Comparison of ENCODE assay signal across 9 cellular contexts in genomic region chr13:51805313-51805712, GRCh38. TPM values are rescaled to one million over a fixed set of nuclear protein-coding genes. Genes with fewer than 3 reads are reported as not detected.
DNase-seq lines count a peak whose midpoint lies in the region; ATAC-seq, FAIRE-seq and TF ChIP-seq lines count a peak whose summit lies in the region.
"Had no signal": no experiment of that assay in that cellular context is flagged by ENCODE, and none has a peak within 500 bp of the region (broad histone marks: within the 10 kb centered on the region; RNA-seq: fewer than 3 reads in every experiment).

No MANE protein-coding gene starts in this region.

- DNase-seq in activated naive CD4-positive, alpha-beta T cell treated with anti-CD3 and anti-CD28 coated beads, Interleukin-2, amount 10 ng/mL, durations not matched to agents 7 days and 5 days, result no peak
- DNase-seq in activated naive CD4-positive, alpha-beta T cell (lab: John Stamatoyannopoulos, UW), result no peak
- DNase-seq in GM12878 (ENCODE audit: low read depth, low spot score) (no peak), tibial nerve (ENCODE audit: low spot score in 2 of 2) (no peak), putamen (ENCODE audit: low spot score) (no peak), NCI-H82 (lab: John Stamatoyannopoulos, UW) (no peak), NAMALWA (ENCODE audit: low spot score) (no peak)
- DNase-seq in naive thymus-derived CD4-positive, alpha-beta T cell, result peak in 1 of 9 donors; percentile 33

- no peak for FAIRE-seq in GM12878 (lab: Jason Lieb, UNC)

- in situ Hi-C loops in GM12878 (cut with MboI), result no loop called here

- POLR2A ChIA-PET in GM12878 (lab: Charles Lee), result interaction anchor here (0.6 to 1.4 kb wide), 3 partner anchors 11 to 352 kb away, joined by 3 to 4 read pairs (median 3); partner anchors contain the start of gene INTS6
- POLR2A ChIA-PET in naive thymus-derived CD4-positive, alpha-beta T cell (lab: Charles Lee), result interaction anchor here (0.6 to 13.1 kb wide), 11 partner anchors 9 to 389 kb away, joined by 3 to 324 read pairs (median 4); partner anchors contain the start of gene INTS6

- peak overlapping the region; percentile 47 for H3K4me2 ChIP-seq in GM12878 (ENCODE audit: control insufficient read depth, insufficient read depth)

- TF ChIP-seq CTCF in GM12878 (IDR thresholded peaks at IDR 0.05 in 2 of 3, conservative IDR thresholded peaks at IDR 0.05 in 1 of 3; ENCODE audit: control insufficient read depth in 2 of 3, extremely low read depth in 1 of 3, insufficient read depth in 1 of 3, low read depth in 3 of 3, low read length in 3 of 3), result no peak
- no peak for TF ChIP-seq CTCF in tibial nerve (IDR thresholded peaks at IDR 0.05)

- no peaks in the 10 kb centered on the region for H4K20me1 ChIP-seq in GM12878 (ENCODE audit: control insufficient read depth, insufficient read depth)

- no peaks in the 10 kb centered on the region; the same call in 1 of the 2 replicates for H3K79me2 ChIP-seq in GM12878 (ENCODE audit: control insufficient read depth, insufficient read depth, low read length)

- TF ChIP-seq POLR2A in GM12878 (IDR thresholded peaks at IDR 0.05; ENCODE audit: low read depth, low read length), result no peak
- no peak for TF ChIP-seq POLR2A in tibial nerve (IDR thresholded peaks at IDR 0.05)

- RAD21 ChIA-PET in GM12878 (lab: Charles Lee; ENCODE audit: unreplicated experiment), result interaction anchor here (0.9 kb wide), 1 partner anchor 9 kb away, joined by 3 read pairs; no protein-coding TSS in a partner anchor

- no peaks in the 10 kb centered on the region for H3K27me3 Mint-ChIP-seq in activated naive CD4-positive, alpha-beta T cell treated with anti-CD3 and anti-CD28 coated beads, Interleukin-2, amount 10 ng/mL, durations not matched to agents 7 days and 5 days
- H3K27me3 Mint-ChIP-seq in naive thymus-derived CD4-positive, alpha-beta T cell, result peaks cover 0 to 6% (median 0%) of the 10 kb centered on the region in 5 donors

- TF ChIP-seq EP300 in GM12878 (IDR thresholded peaks at IDR 0.05; ENCODE audit: borderline replicate concordance in 1 of 2, control insufficient read depth in 1 of 2, low read depth in 2 of 2, low read length in 2 of 2), result no peak
- no peak for TF ChIP-seq EP300 in tibial nerve (IDR thresholded peaks at IDR 0.05)

- H3K9me3 ChIP-seq in GM12878 (replicated peaks; ENCODE audit: control insufficient read depth, insufficient read depth, low read length) (no peaks in the 10 kb centered on the region), tibial nerve (no peaks in the 10 kb centered on the region)
- no peaks in the 10 kb centered on the region for H3K9me3 ChIP-seq in naive thymus-derived CD4-positive, alpha-beta T cell (ENCODE audit: control insufficient read depth in 2 of 3, low read length in 3 of 3)
- H3K9me3 ChIP-seq: mucosa of descending colon had no signal

- H3K9ac ChIP-seq in GM12878 (ENCODE audit: control insufficient read depth, insufficient read depth, low read length), result no peak overlapping the region

- H3K36me3 Mint-ChIP-seq in activated naive CD4-positive, alpha-beta T cell treated with anti-CD3 and anti-CD28 coated beads, Interleukin-2, amount 10 ng/mL, durations not matched to agents 7 days and 5 days, result peaks cover 17% of the 10 kb centered on the region
- H3K36me3 Mint-ChIP-seq in naive thymus-derived CD4-positive, alpha-beta T cell, result peaks cover 0 to 22% (median 16%) of the 10 kb centered on the region in 5 donors

- ATAC-seq in GM12878, result no peak
- ATAC-seq in naive thymus-derived CD4-positive, alpha-beta T cell, result no peak
- ATAC-seq: mucosa of descending colon had no signal

- H3K27me3 ChIP-seq in GM12878 (replicated peaks in 1 of 2; ENCODE audit: control insufficient read depth in 2 of 2, insufficient read depth in 2 of 2, low read length in 1 of 2) (no peaks in the 10 kb centered on the region), tibial nerve (no peaks in the 10 kb centered on the region)
- H3K27me3 ChIP-seq in naive thymus-derived CD4-positive, alpha-beta T cell (ENCODE audit: control insufficient read depth in 2 of 2, insufficient read depth in 2 of 2, low read length in 2 of 2), result no peaks in the 10 kb centered on the region

- CTCF ChIA-PET in activated naive CD4-positive, alpha-beta T cell treated with anti-CD3 and anti-CD28 coated beads, Interleukin-2, amount 10 ng/mL, durations not matched to agents 7 days and 5 days (lab: Charles Lee), result interaction anchor here (0.7 to 3.4 kb wide), 3 partner anchors 10 to 28 kb away, joined by 3 to 31 read pairs (median 3); no protein-coding TSS in a partner anchor
- CTCF ChIA-PET in GM12878 (lab: Yijun Ruan, JAX), result interaction anchor here (0.7 to 2.5 kb wide), 4 partner anchors 9 to 680 kb away, joined by 3 to 12 read pairs (median 6); no protein-coding TSS in a partner anchor
- CTCF ChIA-PET in naive thymus-derived CD4-positive, alpha-beta T cell (lab: Charles Lee), result interaction anchor here (0.7 to 4.0 kb wide), 6 partner anchors 8 to 352 kb away, joined by 3 to 26 read pairs (median 4); partner anchors contain the start of gene INTS6

- peaks cover 46% of the 10 kb centered on the region for H3K4me1 Mint-ChIP-seq in activated naive CD4-positive, alpha-beta T cell treated with anti-CD3 and anti-CD28 coated beads, Interleukin-2, amount 10 ng/mL, durations not matched to agents 7 days and 5 days
- peaks cover 28 to 75% (median 48%) of the 10 kb centered on the region in 7 donors for H3K4me1 Mint-ChIP-seq in naive thymus-derived CD4-positive, alpha-beta T cell

- no TSS peak for BruUV-seq in GM12878 (replicated peaks; lab: Mats Ljungman, UMichigan)

- H3K4me3 ChIP-seq in GM12878, result peak overlapping the region; percentile 82; the same call in 1 of the 2 replicates
- H3K4me3 ChIP-seq in naive thymus-derived CD4-positive, alpha-beta T cell (ENCODE audit: low read length), result peak overlapping the region; percentile 81
- H3K4me3 ChIP-seq in tibial nerve, result peak overlapping the region in 1 of 4 donors; percentile 66
- H3K4me3 ChIP-seq: mucosa of descending colon had no signal

- SMC1A ChIA-PET in GM12878 (lab: Charles Lee; ENCODE audit: uncharacterized antibody, unreplicated experiment), result interaction anchor here (1.1 to 2.4 kb wide), 6 partner anchors 8 to 104 kb away, joined by 3 to 19 read pairs (median 5); no protein-coding TSS in a partner anchor

- peaks cover 17% of the 10 kb centered on the region for H3K4me1 ChIP-seq in GM12878 (ENCODE audit: control insufficient read depth, insufficient read depth, low read length)
- H3K4me1 ChIP-seq in naive thymus-derived CD4-positive, alpha-beta T cell (ENCODE audit: control insufficient read depth in 2 of 2, insufficient read depth in 2 of 2, low read length in 2 of 2), result peaks cover 29 to 32% of the 10 kb centered on the region in 2 donors
- H3K4me1 ChIP-seq in tibial nerve, result peaks cover 6 to 51% (median 23%) of the 10 kb centered on the region in 4 donors

- H3K36me3 ChIP-seq in GM12878 (ENCODE audit: control insufficient read depth in 2 of 2, insufficient read depth in 2 of 2, low read length in 1 of 2) (no peaks in the 10 kb centered on the region), tibial nerve (no peaks in the 10 kb centered on the region)
- peaks cover 0 to 15% (median 5%) of the 10 kb centered on the region in 3 experiments for H3K36me3 ChIP-seq in naive thymus-derived CD4-positive, alpha-beta T cell (ENCODE audit: control insufficient read depth in 2 of 3, insufficient read depth in 3 of 3, low read length in 3 of 3)

- WGBS in GM12878 (ENCODE audit: insufficient coverage, insufficient replicate concordance, low lambda C conversion rate, missing lambda C conversion rate), result 79% methylated on average over 4 of the region's 4 CpGs
- 87 to 88% methylated on average over 4 of the region's 4 CpGs for WGBS in tibial nerve, 2 donors

- no peak for TF ChIP-seq RAD21 in GM12878 (IDR thresholded peaks at IDR 0.05; ENCODE audit: insufficient read depth, low read depth, low read length)

- intact Hi-C loops in GM12878 (cut with micrococcal nuclease; ENCODE audit: unreplicated experiment), result no loop called here
- intact Hi-C loops in naive thymus-derived CD4-positive, alpha-beta T cell (cut with micrococcal nuclease), result loop anchor here (2.0 to 10.0 kb wide), 5 partner anchors 161 to 1681 kb away; no protein-coding TSS in a partner anchor

- H3K9me3 Mint-ChIP-seq in activated naive CD4-positive, alpha-beta T cell treated with anti-CD3 and anti-CD28 coated beads, Interleukin-2, amount 10 ng/mL, durations not matched to agents 7 days and 5 days, result no peaks in the 10 kb centered on the region
- H3K9me3 Mint-ChIP-seq in naive thymus-derived CD4-positive, alpha-beta T cell, result peaks cover 0 to 4% (median 0%) of the 10 kb centered on the region in 11 donors

- H3K27ac ChIP-seq in GM12878 (ENCODE audit: control insufficient read depth, insufficient read depth), result no peak overlapping the region
- peak overlapping the region; percentile 100 for H3K27ac ChIP-seq in naive thymus-derived CD4-positive, alpha-beta T cell (ENCODE audit: low read depth, low read length)
- H3K27ac ChIP-seq in tibial nerve, result peak overlapping the region; percentile 96 to 100 (median 98)

- no peak overlapping the region for H2AFZ ChIP-seq in GM12878 (ENCODE audit: control insufficient read depth, low read depth, low read length)

- peak overlapping the region; percentile 93 for H3K4me3 Mint-ChIP-seq in activated naive CD4-positive, alpha-beta T cell treated with anti-CD3 and anti-CD28 coated beads, Interleukin-2, amount 10 ng/mL, durations not matched to agents 7 days and 5 days
- peak overlapping the region; percentile 84 to 98 (median 94) for H3K4me3 Mint-ChIP-seq in naive thymus-derived CD4-positive, alpha-beta T cell

- H3K27ac Mint-ChIP-seq in activated naive CD4-positive, alpha-beta T cell treated with anti-CD3 and anti-CD28 coated beads, Interleukin-2, amount 10 ng/mL, durations not matched to agents 7 days and 5 days, result peak overlapping the region; percentile 94
- peak overlapping the region; percentile 91 to 100 (median 99) for H3K27ac Mint-ChIP-seq in naive thymus-derived CD4-positive, alpha-beta T cell

RNA-seq across cellular contexts. Expression of gene DHRS12, which starts 1.4 kb away (rescaled TPM):
- 4.2 and 5.0 TPM in 2 replicates for total RNA-seq in GM12878 (2013; cell fraction: nucleolus; rRNA removed)
- total RNA-seq in GM12878 (2014; rRNA removed) (9.9 and 11.6 TPM in 2 replicates), GM12878 (2014; rRNA removed; fragmentation: Illumina TruSeq; extraction: Trizol) (4.3 TPM in 2 replicates), GM12878 (2021) (7.0 and 7.7 TPM in 2 replicates), tibial nerve (10 to 100 TPM; 12.3 to 19.5 (median 16.7) TPM)
- 3.4 TPM for polyA plus RNA-seq in GM12878 (2011; ENCODE audit: low read depth)
- polyA plus RNA-seq in GM12878 (2011; rRNA removed) (5.5 and 6.5 TPM in 2 replicates), GM12878 (2014; fragmentation: Illumina TruSeq; extraction: Trizol) (7.8 and 9.0 TPM in 2 replicates), GM12878 (2014; fragmentation: Nextera tagmentation; extraction: Ambion mirVana) (1 to 10 TPM; 2.9 to 4.0 TPM), GM12878 (2014; rRNA removed) (8.8 and 11.9 TPM in 2 replicates), GM12878 (2016; fragmentation: Nextera tagmentation; extraction: Ambion mirVana) (10 to 100 TPM; 10.7 to 11.3 TPM)
- 4.8 and 5.9 TPM in 2 replicates for polyA plus RNA-seq in GM12878 (2011; cell fraction: cytosol; rRNA removed)
- polyA plus RNA-seq in GM12878 (2011; cell fraction: nucleus; rRNA removed), result 9.8 and 10.1 TPM in 2 replicates
- 6.4 and 7.2 TPM in 2 replicates for polyA plus RNA-seq in GM12878 (2012)
- 2.9 and 4.2 TPM in 2 replicates for polyA minus RNA-seq in GM12878 (2011; rRNA and poly(A)+ RNA removed)
- 2.3 TPM in 1 of 2 replicates, not detected in the other for polyA minus RNA-seq in GM12878 (2011; cell fraction: cytosol; rRNA and poly(A)+ RNA removed)
- 3.6 and 5.7 TPM in 2 replicates for polyA minus RNA-seq in GM12878 (2011; cell fraction: nucleus; rRNA and poly(A)+ RNA removed)
- 10 to 100 TPM in 4 of 5 experiments, 1 to 10 TPM in 1; 6.7 to 25.3 (median 20.1) TPM for total RNA-seq in naive thymus-derived CD4-positive, alpha-beta T cell
- polyA plus RNA-seq in naive thymus-derived CD4-positive, alpha-beta T cell, result 10 to 100 TPM; 24.8 to 27.1 TPM

RNA-seq across cellular contexts. Expression of gene TMEM272, which starts 39.7 kb away (rescaled TPM):
- not detected in 2 replicates for total RNA-seq in GM12878 (2013; cell fraction: nucleolus; rRNA removed)
- total RNA-seq in GM12878 (2014; rRNA removed) (0.05 TPM in 1 of 2 replicates, not detected in the other), GM12878 (2014; rRNA removed; fragmentation: Illumina TruSeq; extraction: Trizol) (not detected in 2 replicates), GM12878 (2021) (not detected in 2 replicates), tibial nerve (not detected)
- polyA plus RNA-seq in GM12878 (2011; ENCODE audit: low read depth), result not detected
- polyA plus RNA-seq in GM12878 (2011; rRNA removed) (0.01 and 0.04 TPM in 2 replicates), GM12878 (2014; fragmentation: Illumina TruSeq; extraction: Trizol) (not detected in 2 replicates), GM12878 (2014; fragmentation: Nextera tagmentation; extraction: Ambion mirVana) (not detected), GM12878 (2014; rRNA removed) (0.04 TPM in 1 of 2 replicates, not detected in the other), GM12878 (2016; fragmentation: Nextera tagmentation; extraction: Ambion mirVana) (not detected)
- polyA plus RNA-seq in GM12878 (2011; cell fraction: cytosol; rRNA removed), result not detected in 2 replicates
- polyA plus RNA-seq in GM12878 (2011; cell fraction: nucleus; rRNA removed), result 0.04 TPM in 1 of 2 replicates, not detected in the other
- polyA plus RNA-seq in GM12878 (2012), result not detected in 2 replicates
- polyA minus RNA-seq in GM12878 (2011; rRNA and poly(A)+ RNA removed), result 0.15 TPM in 1 of 2 replicates, not detected in the other
- not detected in 2 replicates for polyA minus RNA-seq in GM12878 (2011; cell fraction: cytosol; rRNA and poly(A)+ RNA removed)
- polyA minus RNA-seq in GM12878 (2011; cell fraction: nucleus; rRNA and poly(A)+ RNA removed), result 0.10 and 0.12 TPM in 2 replicates
- 10 to 100 TPM in 2 of 5 experiments, 1 to 10 TPM in 2, under 1 TPM in 1; 0.19 to 23.3 (median 5.9) TPM for total RNA-seq in naive thymus-derived CD4-positive, alpha-beta T cell
- under 1 TPM; 0.74 to 0.75 TPM for polyA plus RNA-seq in naive thymus-derived CD4-positive, alpha-beta T cell

RNA-seq across cellular contexts. Expression of gene CCDC70, which starts 56.5 kb away (rescaled TPM):
- not detected in 2 replicates for total RNA-seq in GM12878 (2013; cell fraction: nucleolus; rRNA removed)
- not detected in 2 replicates for total RNA-seq in GM12878 (2014; rRNA removed)
- total RNA-seq in GM12878 (2014; rRNA removed; fragmentation: Illumina TruSeq; extraction: Trizol), result not detected in 2 replicates
- total RNA-seq in GM12878 (2021), result not detected in 2 replicates
- polyA plus RNA-seq in GM12878 (2011; ENCODE audit: low read depth), result not detected
- polyA plus RNA-seq in GM12878 (2011; rRNA removed), result not detected in 2 replicates
- polyA plus RNA-seq in GM12878 (2011; cell fraction: cytosol; rRNA removed), result not detected in 2 replicates
- not detected in 2 replicates for polyA plus RNA-seq in GM12878 (2011; cell fraction: nucleus; rRNA removed)
- polyA plus RNA-seq in GM12878 (2012), result not detected in 2 replicates
- not detected in 2 replicates for polyA plus RNA-seq in GM12878 (2014; fragmentation: Illumina TruSeq; extraction: Trizol)
- polyA plus RNA-seq in GM12878 (2014; fragmentation: Nextera tagmentation; extraction: Ambion mirVana), result not detected
- polyA plus RNA-seq in GM12878 (2014; rRNA removed), result not detected in 2 replicates
- not detected for polyA plus RNA-seq in GM12878 (2016; fragmentation: Nextera tagmentation; extraction: Ambion mirVana)
- not detected in 2 replicates for polyA minus RNA-seq in GM12878 (2011; rRNA and poly(A)+ RNA removed)
- not detected in 2 replicates for polyA minus RNA-seq in GM12878 (2011; cell fraction: cytosol; rRNA and poly(A)+ RNA removed)
- not detected in 2 replicates for polyA minus RNA-seq in GM12878 (2011; cell fraction: nucleus; rRNA and poly(A)+ RNA removed)
- not detected for total RNA-seq in naive thymus-derived CD4-positive, alpha-beta T cell
- polyA plus RNA-seq in naive thymus-derived CD4-positive, alpha-beta T cell, result not detected
- not detected for total RNA-seq in tibial nerve
- total RNA-seq: mucosa of descending colon had no signal
